ENCODE assay signal across 2 cellular contexts in genomic region chr15:61050844-61051569, GRCh38.
TF ChIP-seq lines count a peak whose summit lies in the region.

No MANE protein-coding gene starts in this region.

TF ChIP-seq in SK-N-SH treated with all-trans-retinoic acid at 6 μM for 48 hours, 23 proteins besides CTCF, POLR2A, EP300 and RAD21 (continued from another document):
- TF ChIP-seq PPARA (CRISPR knock-in tag; IDR thresholded peaks at IDR 0.05; ENCODE audit: borderline replicate concordance) (no peak), BACH2 (CRISPR knock-in tag; IDR thresholded peaks at IDR 0.05; ENCODE audit: borderline replicate concordance) (no peak), ZNF8 (CRISPR knock-in tag; IDR thresholded peaks at IDR 0.05) (no peak), ZC3H10 (CRISPR knock-in tag; IDR thresholded peaks at IDR 0.05) (no peak), GLIS3 (CRISPR knock-in tag; IDR thresholded peaks at IDR 0.05) (no peak), OSR1 (CRISPR knock-in tag; IDR thresholded peaks at IDR 0.05) (no peak), ZNF70 (CRISPR knock-in tag; IDR thresholded peaks at IDR 0.05) (no peak), ESRRG (CRISPR knock-in tag; IDR thresholded peaks at IDR 0.05) (no peak), ZFP30 (CRISPR knock-in tag; IDR thresholded peaks at IDR 0.05) (no peak), RARB (CRISPR knock-in tag; IDR thresholded peaks at IDR 0.05) (no peak), ISL1 (CRISPR knock-in tag; IDR thresholded peaks at IDR 0.05) (no peak)

TF ChIP-seq in SK-N-SH, 30 proteins besides CTCF, POLR2A, EP300 and RAD21 (continued from another document):
- TF ChIP-seq REST (IDR thresholded peaks at IDR 0.05; ENCODE audit: low read depth, low read length), result no peak
- no peak for TF ChIP-seq SIN3A (IDR thresholded peaks at IDR 0.05; ENCODE audit: borderline replicate concordance, low read depth, low read length)
- TF ChIP-seq ZBTB33 (IDR thresholded peaks at IDR 0.05; ENCODE audit: borderline replicate concordance, low read depth), result no peak
- no peak for TF ChIP-seq POLR2AphosphoS5 (IDR thresholded peaks at IDR 0.05; ENCODE audit: low read depth, low read length)
- TF ChIP-seq TCF12 (IDR thresholded peaks at IDR 0.05), result no peak
- TF ChIP-seq IRF3 (IDR thresholded peaks at IDR 0.05; ENCODE audit: low read depth, low read length), result no peak
